ENCODE assay signal across 8 cellular contexts in the genomic region with DNA sequence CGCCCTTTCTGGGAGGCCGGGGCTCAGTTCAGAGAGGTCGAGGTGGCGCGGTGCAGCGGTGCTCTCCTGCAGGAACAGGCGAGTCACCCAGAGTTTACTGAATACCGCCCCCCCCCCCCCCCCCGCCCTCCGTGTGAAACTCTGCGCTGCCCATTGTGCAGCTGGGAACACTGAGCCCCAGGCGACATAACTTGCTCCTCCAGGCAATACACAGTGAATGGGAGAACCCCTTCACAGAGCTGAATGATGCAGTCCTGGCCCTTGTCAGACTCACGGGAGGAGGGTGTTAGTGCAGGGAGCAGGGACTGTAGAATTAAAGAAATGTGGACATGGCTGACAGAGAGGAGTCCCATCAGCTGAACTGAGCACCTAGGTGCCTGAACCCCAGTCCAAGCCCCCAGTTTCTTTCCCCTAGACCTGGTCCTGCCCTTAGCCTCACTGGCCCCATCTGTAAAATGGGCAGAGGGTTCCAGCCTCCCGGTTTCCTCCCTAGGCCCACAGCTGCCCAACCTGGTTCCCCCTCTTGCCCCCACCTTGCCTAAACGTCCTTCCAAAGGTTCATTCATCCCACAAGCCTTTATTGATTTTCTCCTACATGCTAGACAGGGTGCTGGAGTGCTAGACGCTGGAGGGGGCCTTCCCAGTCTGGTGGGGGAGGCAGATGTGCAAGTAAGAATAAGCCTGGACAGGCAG. TPM values are rescaled to one million over a fixed set of nuclear protein-coding genes. Genes with fewer than 3 reads are reported as not detected.
A peak's percentile ranks its signal among the peaks of the same experiment; 100 is the strongest.
DNase-seq lines count a peak whose midpoint lies in the region; TF ChIP-seq lines count a peak whose summit lies in the region.

No MANE protein-coding gene starts in this region.

- H3K4me1 ChIP-seq in mammary epithelial cell (ENCODE audit: insufficient read depth, low read length): peaks cover 18% of the 10 kb centered on the region

- TF ChIP-seq CTCF in HFF-Myc (IDR thresholded peaks at IDR 0.05; ENCODE audit: low read depth, low read length, missing control alignments): no peak
- no peak for TF ChIP-seq CTCF in mammary epithelial cell (conservative IDR thresholded peaks at IDR 0.05 in 1 of 2, IDR thresholded peaks at IDR 0.05 in 1 of 2; ENCODE audit: extremely low read depth in 1 of 2, insufficient read depth in 1 of 2, low read depth in 1 of 2, low read length in 2 of 2)
- TF ChIP-seq CTCF in mesothelial cell of epicardium (IDR thresholded peaks at IDR 0.05; ENCODE audit: unreplicated experiment): no peak

- CTCF ChIA-PET in mammary epithelial cell (lab: Charles Lee; ENCODE audit: low non-redundant PET): interaction anchor here (0.6 kb wide), 1 partner anchor 10 kb away, joined by 3 read pairs; no protein-coding TSS in a partner anchor

- H3K4me2 ChIP-seq in mammary epithelial cell (ENCODE audit: insufficient read depth, low read depth, low read length): no peak overlapping the region

- dilution Hi-C loops in mammary epithelial cell (cut with HindIII; ENCODE audit: low sequenced_read_pairs): no loop called here

- H3K36me3 ChIP-seq in mammary epithelial cell (ENCODE audit: insufficient read depth, low read length): no peaks in the 10 kb centered on the region

- peak overlapping the region; percentile 72 for H3K4me3 Mint-ChIP-seq in mesothelial cell of epicardium

- H3K4me1 Mint-ChIP-seq in mesothelial cell of epicardium: peaks cover 48% of the 10 kb centered on the region

- H3K27ac Mint-ChIP-seq in mesothelial cell of epicardium: peak overlapping the region; percentile 59

- DNase-seq in ACHN: peak; percentile 75
- DNase-seq in HFF-Myc (ENCODE audit: extremely low read depth, low read depth): no peak
- DNase-seq in mammary epithelial cell: no peak
- no peak for DNase-seq in mesothelial cell of epicardium (ENCODE audit: low spot score in 2 of 2, unreplicated experiment in 2 of 2)
- DNase-seq in glomerular visceral epithelial cell (ENCODE audit: extremely low spot score): no peak
- no peak for DNase-seq in NCI-H526 (lab: John Stamatoyannopoulos, UW)
- no peak for DNase-seq in stimulated activated CD4-positive, alpha-beta T cell treated with anti-CD3 and anti-CD28 coated beads, Interleukin-4, amount 100 ng/mL, for 24 hours
- DNase-seq in midbrain (lab: John Stamatoyannopoulos, UW): no peak

- in situ Hi-C loops in ACHN (cut with HindIII; ENCODE audit: low pct_ligation_motif_present, low pct_unique_long_range_greater_than_20kb, low sequenced_read_pairs): no loop called here
- in situ Hi-C loops in mammary epithelial cell (cut with MboI; ENCODE audit: low sequenced_read_pairs in 2 of 2): no loop called here

- no peaks in the 10 kb centered on the region for H3K9me3 ChIP-seq in mammary epithelial cell (replicated peaks; ENCODE audit: insufficient read depth, low read length)

- no peaks in the 10 kb centered on the region for H4K20me1 ChIP-seq in mammary epithelial cell (ENCODE audit: insufficient read depth, low read length)

- H3K27me3 Mint-ChIP-seq in mesothelial cell of epicardium (ENCODE audit: low read depth): peaks cover 1% of the 10 kb centered on the region

- intact Hi-C loops in mammary epithelial cell (cut with micrococcal nuclease): loop anchor here (1.0 to 10.0 kb wide), 2 partner anchors 27 to 176 kb away; a partner anchor contains a TSS

- H3K9me3 Mint-ChIP-seq in mesothelial cell of epicardium: no peaks in the 10 kb centered on the region

- peak overlapping the region; percentile 35 for H3K4me3 ChIP-seq in HFF-Myc (replicated peaks; ENCODE audit: low read depth, low read length)
- no peak overlapping the region for H3K4me3 ChIP-seq in mammary epithelial cell (replicated peaks in 1 of 3; ENCODE audit: insufficient read depth in 1 of 3, low read depth in 2 of 3, low read length in 3 of 3)

- no peaks in the 10 kb centered on the region for H3K36me3 Mint-ChIP-seq in mesothelial cell of epicardium

- no peaks in the 10 kb centered on the region for H3K27me3 ChIP-seq in mammary epithelial cell (ENCODE audit: insufficient read depth, low read length)

- H3K9ac ChIP-seq in mammary epithelial cell (ENCODE audit: insufficient read depth, low read length): no peak overlapping the region

- WGBS in mammary epithelial cell (ENCODE audit: low coverage, missing lambda C conversion rate): 35% methylated on average over 10 of the region's 16 CpGs

- peak overlapping the region; percentile 68 for H2AFZ ChIP-seq in mammary epithelial cell (ENCODE audit: low read depth, low read length)

- BruUV-seq in mammary epithelial cell (replicated peaks; lab: Mats Ljungman, UMichigan): no TSS peak

- no peak overlapping the region for H3K27ac ChIP-seq in mammary epithelial cell (ENCODE audit: insufficient read depth, low read depth, low read length)

- no peaks in the 10 kb centered on the region for H3K79me2 ChIP-seq in mammary epithelial cell (ENCODE audit: insufficient read depth, low read length)

RNA-seq across cellular contexts. Expression of a gene that starts 0.8 kb away (rescaled TPM):
- 10 to 100 TPM in 1 of 2 donors, not detected in 1; 26.5 TPM for total RNA-seq in mammary epithelial cell
- polyA plus RNA-seq in mammary epithelial cell: not detected
- not detected for polyA minus RNA-seq in mammary epithelial cell
- 7.0 to 7.9 TPM (median 7.5 TPM) in 3 replicates for total RNA-seq in mesothelial cell of epicardium
